8 cellular contexts compared by ENCODE assay signal in genomic region chr3:51538115-51538458, GRCh38. TPM values are rescaled to one million over a fixed set of nuclear protein-coding genes. Genes with fewer than 3 reads are reported as not detected.
A peak's percentile ranks its signal among the peaks of the same experiment; 100 is the strongest.
DNase-seq lines count a peak whose midpoint lies in the region; TF ChIP-seq lines count a peak whose summit lies in the region.

No MANE protein-coding gene starts in this region.

- peaks cover 27% of the 10 kb centered on the region for H3K4me1 Mint-ChIP-seq in activated CD4-positive, alpha-beta memory T cell treated with anti-CD3 and anti-CD28 coated beads for 36 hours (ENCODE audit: low read depth)
- H3K4me1 Mint-ChIP-seq in progenitor cell of endocrine pancreas (ENCODE audit: low read depth): peaks cover 21% of the 10 kb centered on the region

- CTCF ChIA-PET in activated CD4-positive, alpha-beta memory T cell treated with anti-CD3 and anti-CD28 coated beads for 36 hours (lab: Charles Lee): interaction anchor here (1.0 to 5.6 kb wide), 4 partner anchors 12 to 144 kb away, joined by 5 to 54 read pairs (median 10); partner anchors contain the start of gene DCAF1

- no peaks in the 10 kb centered on the region for H3K36me3 Mint-ChIP-seq in activated CD4-positive, alpha-beta memory T cell treated with anti-CD3 and anti-CD28 coated beads for 36 hours
- peaks cover 1% of the 10 kb centered on the region for H3K36me3 Mint-ChIP-seq in progenitor cell of endocrine pancreas (ENCODE audit: insufficient read depth)

- H3K27ac Mint-ChIP-seq in activated CD4-positive, alpha-beta memory T cell treated with anti-CD3 and anti-CD28 coated beads for 36 hours: peak overlapping the region; percentile 87
- H3K27ac Mint-ChIP-seq in progenitor cell of endocrine pancreas: peak overlapping the region; percentile 88

- peaks cover 4% of the 10 kb centered on the region; the same call in 1 of the 2 replicates for H4K20me1 ChIP-seq in GM23248 (ENCODE audit: insufficient read depth)

- H3K9me3 Mint-ChIP-seq in activated CD4-positive, alpha-beta memory T cell treated with anti-CD3 and anti-CD28 coated beads for 36 hours: no peaks in the 10 kb centered on the region
- no peaks in the 10 kb centered on the region for H3K9me3 Mint-ChIP-seq in progenitor cell of endocrine pancreas (ENCODE audit: low read depth)

- H3K4me1 ChIP-seq in GM23248 (ENCODE audit: insufficient read depth) (peaks cover 14% of the 10 kb centered on the region), cardiac muscle cell (ENCODE audit: low read depth) (peaks cover 8% of the 10 kb centered on the region)

- peak overlapping the region; percentile 100 for H2AFZ ChIP-seq in GM23248

- POLR2A ChIA-PET in activated CD4-positive, alpha-beta memory T cell treated with anti-CD3 and anti-CD28 coated beads for 36 hours (lab: Charles Lee): interaction anchor here (1.2 kb wide), 1 partner anchor 38 kb away, joined by 8 read pairs; the partner anchor contains the start of gene DCAF1

- no peak for TF ChIP-seq CTCF in C4-2B (conservative IDR thresholded peaks at IDR 0.05)
- TF ChIP-seq CTCF in cardiac muscle cell (IDR thresholded peaks at IDR 0.05; ENCODE audit: low read depth, low read length): no peak
- no peak for TF ChIP-seq CTCF in progenitor cell of endocrine pancreas (IDR thresholded peaks at IDR 0.05; ENCODE audit: unreplicated experiment)

- H3K9me3 ChIP-seq in GM23248 (ENCODE audit: low read depth) (no peaks in the 10 kb centered on the region), cardiac muscle cell (ENCODE audit: low read depth) (no peaks in the 10 kb centered on the region)

- H3K27ac ChIP-seq in C4-2B (peak overlapping the region; percentile 85), GM23248 (peak overlapping the region; percentile 85), cardiac muscle cell (peak overlapping the region; percentile 94)

- in situ Hi-C loops in GM23248 (cut with MboI): no loop called here

- intact Hi-C loops in activated CD4-positive, alpha-beta memory T cell treated with anti-CD3 and anti-CD28 coated beads for 36 hours (cut with micrococcal nuclease): loop anchor here (1.0 to 2.0 kb wide), 2 partner anchors 36 to 147 kb away; partner anchors contain the start of gene RBM15B

- H3K9ac ChIP-seq in GM23248: peak overlapping the region; percentile 97

- 0 to 5% methylated on average over 7 of the region's 7 CpGs for WGBS in GM23248 (ENCODE audit: low coverage in 1 of 2, low lambda C conversion rate in 2 of 2, missing lambda C conversion rate in 2 of 2), 2 experiments

- no peaks in the 10 kb centered on the region for H3K9me2 ChIP-seq in GM23248 (ENCODE audit: insufficient read depth)

- H3K79me2 ChIP-seq in GM23248 (ENCODE audit: insufficient read depth): peaks cover 45% of the 10 kb centered on the region

- peak; percentile 38 for DNase-seq in GM23248
- DNase-seq in activated CD4-positive, alpha-beta memory T cell treated with anti-CD3 and anti-CD28 coated beads for 36 hours: peak; percentile 17
- peak in 1 of 2 donors; percentile 14 for DNase-seq in cardiac muscle cell (ENCODE audit: low read depth in 1 of 2, low spot score in 1 of 2)
- no peak for DNase-seq in progenitor cell of endocrine pancreas (ENCODE audit: low spot score, unreplicated experiment)
- no peak for DNase-seq in NCI-H82 (lab: John Stamatoyannopoulos, UW)
- DNase-seq in DMS114 treated with DMSO at 0.1 percent for 48 hours (lab: John Stamatoyannopoulos, UW; ENCODE audit: unreplicated experiment): no peak
- no peak for DNase-seq in activated gamma-delta T cell (lab: John Stamatoyannopoulos, UW)

- H3K27me3 Mint-ChIP-seq in activated CD4-positive, alpha-beta memory T cell treated with anti-CD3 and anti-CD28 coated beads for 36 hours: no peaks in the 10 kb centered on the region
- no peaks in the 10 kb centered on the region for H3K27me3 Mint-ChIP-seq in progenitor cell of endocrine pancreas

- H3K4me3 Mint-ChIP-seq in activated CD4-positive, alpha-beta memory T cell treated with anti-CD3 and anti-CD28 coated beads for 36 hours: peak overlapping the region; percentile 88
- H3K4me3 Mint-ChIP-seq in progenitor cell of endocrine pancreas (ENCODE audit: low read depth): peak overlapping the region; percentile 87

- H3K27me3 ChIP-seq in GM23248 (replicated peaks; ENCODE audit: insufficient read depth) (no peaks in the 10 kb centered on the region), cardiac muscle cell (no peaks in the 10 kb centered on the region)

- peaks cover 30% of the 10 kb centered on the region for H3F3A ChIP-seq in GM23248 (ENCODE audit: insufficient read depth)

- H3K4me3 ChIP-seq in GM23248 (peak overlapping the region; percentile 90), cardiac muscle cell (peak overlapping the region; percentile 94)

- H3K36me3 ChIP-seq in GM23248 (ENCODE audit: low read depth): no peaks in the 10 kb centered on the region
- peaks cover 5% of the 10 kb centered on the region for H3K36me3 ChIP-seq in cardiac muscle cell

- peak overlapping the region; percentile 97 for H3K4me2 ChIP-seq in GM23248 (ENCODE audit: unreplicated experiment)

RNA-seq across cellular contexts. Expression of gene RAD54L2, which starts 0.4 kb away (rescaled TPM):
- 8.5 and 14.2 TPM in 2 replicates for total RNA-seq in GM23248 (2014; rRNA removed; shearing (Covaris generic))
- 9.2 TPM in 2 replicates for polyA plus RNA-seq in GM23248 (2016; fragmentation: Nextera tagmentation; extraction: Ambion mirVana)
- total RNA-seq in activated CD4-positive, alpha-beta memory T cell treated with anti-CD3 and anti-CD28 coated beads for 36 hours: 10 to 100 TPM; 27.6 to 30.0 TPM
- 14.0 and 22.0 TPM in 2 replicates for total RNA-seq in cardiac muscle cell
- 19.5 and 26.3 TPM in 2 replicates for polyA plus RNA-seq in cardiac muscle cell
- 40.2 and 47.2 TPM in 2 replicates for total RNA-seq in progenitor cell of endocrine pancreas

RNA-seq across cellular contexts. Expression of gene DCAF1, which starts 38.3 kb away (rescaled TPM):
- 10.5 and 13.4 TPM in 2 replicates for total RNA-seq in GM23248 (2014; rRNA removed; shearing (Covaris generic))
- polyA plus RNA-seq in GM23248 (2016; fragmentation: Nextera tagmentation; extraction: Ambion mirVana): 7.7 and 7.8 TPM in 2 replicates
- 10 to 100 TPM; 36.6 TPM for total RNA-seq in activated CD4-positive, alpha-beta memory T cell treated with anti-CD3 and anti-CD28 coated beads for 36 hours
- total RNA-seq in cardiac muscle cell: 9.7 and 12.3 TPM in 2 replicates
- 5.9 and 10.1 TPM in 2 replicates for polyA plus RNA-seq in cardiac muscle cell
- total RNA-seq in progenitor cell of endocrine pancreas: 21.9 and 22.5 TPM in 2 replicates

Comparison
In these comparisons a context has a peak if more than half of its experiments do, and no peak if none do; other contexts are left out.
1. DNase-seq: peak in GM23248 (single experiment) and activated CD4-positive, alpha-beta memory T cell treated with anti-CD3 and anti-CD28 coated beads for 36 hours (single experiment); none in progenitor cell of endocrine pancreas (single experiment), NCI-H82 (single experiment), DMS114 treated with DMSO at 0.1 percent for 48 hours (single experiment) and activated gamma-delta T cell (single experiment).
2. Peak in every context shown above with its lines, with median percentiles within 50 percentile points of each other: H3K27ac ChIP-seq.